ENCODE assay signal across 8 cellular contexts in genomic region chr7:158976849-158977593, GRCh38.
DNase-seq lines count a peak whose midpoint lies in the region; ATAC-seq, FAIRE-seq and TF ChIP-seq lines count a peak whose summit lies in the region.

No MANE protein-coding gene starts in this region.

- peak overlapping the region; percentile 74 for H3K4me2 ChIP-seq in Karpas-422 (ENCODE audit: low read depth, low read length, poor library complexity, severe bottlenecking)

- H3K4me3 ChIP-seq in Karpas-422 (ENCODE audit: low read length) (peak overlapping the region; percentile 65), SJCRH30 (peak overlapping the region; percentile 43), pancreas (peak overlapping the region in 2 of 4 donors; percentile 16 to 32), thyroid gland (replicated peaks in 1 of 3) (peak overlapping the region in 1 of 3 donors; percentile 9)

- intact Hi-C loops in head of caudate nucleus (cut with DNase I) = loop anchor here (5.0 kb wide), 1 partner anchor 280 kb away; no protein-coding TSS in a partner anchor
- intact Hi-C loops in pancreas (cut with DNase I) = loop anchor here in 1 of 3 donors (5.0 kb wide), 2 partner anchors 90 to 280 kb away; no protein-coding TSS in a partner anchor
- intact Hi-C loops in thyroid gland (cut with DNase I) = loop anchor here (5.0 kb wide), 1 partner anchor 275 kb away; the partner anchor contains the start of gene NCAPG2

- peak; percentile 88 for ATAC-seq in GM21825 (IDR thresholded peaks at IDR 0.05; ENCODE audit: unreplicated experiment)
- ATAC-seq in pancreas = peak; percentile 88 to 97 (median 92)

- TF ChIP-seq POLR2A in thyroid gland (IDR thresholded peaks at IDR 0.05) = no peak

- DNase-seq in EH (ENCODE audit: low read depth) (peak; percentile 81), Karpas-422 (peak; percentile 97), SJCRH30 (peak; percentile 81 to 92), head of caudate nucleus (peak; percentile 68 to 94 (median 86)), pancreas (peak; percentile 60 to 98 (median 86)), thyroid gland (peak; percentile 50 to 56)
- peak; percentile 89 for DNase-seq in activated naive CD4-positive, alpha-beta T cell treated with Interleukin-2 at 50 U/mL for 16 hours

- H3K27me3 ChIP-seq in Karpas-422 (ENCODE audit: low read length) = no peaks in the 10 kb centered on the region
- no peaks in the 10 kb centered on the region for H3K27me3 ChIP-seq in SJCRH30
- H3K27me3 ChIP-seq in pancreas = no peaks in the 10 kb centered on the region
- no peaks in the 10 kb centered on the region for H3K27me3 ChIP-seq in thyroid gland

- no peaks in the 10 kb centered on the region for H3K9me2 ChIP-seq in Karpas-422 (replicated peaks; ENCODE audit: insufficient read depth, low read length)

- H3K36me3 ChIP-seq in Karpas-422 (ENCODE audit: insufficient read depth, low read length) (no peaks in the 10 kb centered on the region), SJCRH30 (no peaks in the 10 kb centered on the region), pancreas (no peaks in the 10 kb centered on the region), thyroid gland (no peaks in the 10 kb centered on the region)

- H3K9me3 ChIP-seq in Karpas-422 (ENCODE audit: low read length) (peaks cover 22% of the 10 kb centered on the region), SJCRH30 (replicated peaks) (peaks cover 5% of the 10 kb centered on the region), pancreas (no peaks in the 10 kb centered on the region), thyroid gland (no peaks in the 10 kb centered on the region)

- no peaks in the 10 kb centered on the region for H4K20me1 ChIP-seq in Karpas-422 (ENCODE audit: insufficient read depth, low read depth, low read length)

- no peaks in the 10 kb centered on the region for H3K79me2 ChIP-seq in Karpas-422 (ENCODE audit: low read length)

- peak overlapping the region; percentile 66 for H3K9ac ChIP-seq in Karpas-422 (ENCODE audit: low read length)

- TF ChIP-seq CTCF in pancreas (IDR thresholded peaks at IDR 0.05) = peak; percentile 79 to 88 (median 84)
- TF ChIP-seq CTCF in thyroid gland (IDR thresholded peaks at IDR 0.05) = peak in 5 of 6 experiments; percentile 35 to 64 (median 48)

- 29 to 30% methylated on average over 24 of the region's 24 CpGs for WGBS in pancreas, 2 donors
- 30 to 35% methylated on average over 24 of the region's 24 CpGs for WGBS in thyroid gland, 2 donors

- H3K27ac ChIP-seq in Karpas-422 (ENCODE audit: low read length) (peak overlapping the region; percentile 83), SJCRH30 (no peak overlapping the region), pancreas (peak overlapping the region in 1 of 4 donors; percentile 20), thyroid gland (no peak overlapping the region)

- H2AFZ ChIP-seq in Karpas-422 (ENCODE audit: low read length) = peak overlapping the region; percentile 50

- FAIRE-seq in pancreas (lab: Jason Lieb, UNC) = no peak

- H3K4me1 ChIP-seq in Karpas-422 (ENCODE audit: low read length) = peaks cover 42% of the 10 kb centered on the region
- peaks cover 16% of the 10 kb centered on the region for H3K4me1 ChIP-seq in SJCRH30
- no peaks in the 10 kb centered on the region for H3K4me1 ChIP-seq in pancreas
- no peaks in the 10 kb centered on the region for H3K4me1 ChIP-seq in thyroid gland
